ENCODE assay signal across 8 cellular contexts in genomic region chr9:29450343-29450875, GRCh38.
DNase-seq lines count a peak whose midpoint lies in the region; TF ChIP-seq lines count a peak whose summit lies in the region.
"Not testable (repeated sequence)": the region's sequence is repeated elsewhere in the genome, so short reads cannot be mapped to it uniquely, and the experiment has no call there.

No MANE protein-coding gene starts in this region.

- H3K4me3 Mint-ChIP-seq in brain (peak overlapping the region in 4 of 5 experiments; percentile 53 to 87 (median 80)), glutamatergic neuron (ENCODE audit: unreplicated experiment) (peak overlapping the region; percentile 91), neural crest cell (peak overlapping the region; percentile 100), type B pancreatic cell (peak overlapping the region; percentile 93)

- not testable (repeated sequence) for H3K9me3 ChIP-seq in ES-I3 (ENCODE audit: control insufficient read depth, insufficient read depth, low read length); iPS-20b (ENCODE audit: insufficient read depth, low read depth, low read length)

- H3K4me1 Mint-ChIP-seq in brain; glutamatergic neuron (ENCODE audit: low read depth, unreplicated experiment); type B pancreatic cell (ENCODE audit: unreplicated experiment): not testable (repeated sequence)
- peaks cover 30% of the 10 kb centered on the region for H3K4me1 Mint-ChIP-seq in neural crest cell

- not testable (repeated sequence) for H3K27ac ChIP-seq in iPS-20b (ENCODE audit: low read length)

- not testable (repeated sequence) for H3K27me3 ChIP-seq in iPS-20b (ENCODE audit: insufficient read depth, low read length)

- not testable (repeated sequence) for TF ChIP-seq CTCF in brain (conservative IDR thresholded peaks at IDR 0.05); glutamatergic neuron (IDR thresholded peaks at IDR 0.05; ENCODE audit: partially characterized antibody, unreplicated experiment); neural crest cell (conservative IDR thresholded peaks at IDR 0.05); type B pancreatic cell (conservative IDR thresholded peaks at IDR 0.05)

- H3K4me3 ChIP-seq in iPS-20b (ENCODE audit: low read length), result peak overlapping the region; percentile 59

- DNase-seq in NCI-H1694 (lab: John Stamatoyannopoulos, UW) (peak; percentile 7), NCI-H69 (lab: John Stamatoyannopoulos, UW) (peak; percentile 46), neural crest cell (ENCODE audit: low read depth, low spot score) (peak; percentile 18)
- DNase-seq in glutamatergic neuron; type B pancreatic cell (ENCODE audit: extremely low spot score, unreplicated experiment): not testable (repeated sequence)

- not testable (repeated sequence) for H3K4me1 ChIP-seq in ES-I3 (ENCODE audit: insufficient read depth, low read length); iPS-20b (ENCODE audit: insufficient read depth, low read length)

- H3K27ac Mint-ChIP-seq in brain (peak overlapping the region in 3 of 5 experiments; percentile 75 to 95 (median 91)), glutamatergic neuron (ENCODE audit: unreplicated experiment) (peak overlapping the region; percentile 98), neural crest cell (ENCODE audit: unreplicated experiment) (peak overlapping the region; percentile 100), type B pancreatic cell (peak overlapping the region; percentile 83)

- peaks cover 4 to 15% (median 10%) of the 10 kb centered on the region in 5 experiments for H3K9me3 Mint-ChIP-seq in brain
- not testable (repeated sequence) for H3K9me3 Mint-ChIP-seq in glutamatergic neuron (ENCODE audit: unreplicated experiment); neural crest cell; type B pancreatic cell

- not testable (repeated sequence) for H3K27me3 Mint-ChIP-seq in brain; glutamatergic neuron (ENCODE audit: unreplicated experiment); neural crest cell (ENCODE audit: low read depth); type B pancreatic cell

- H3K36me3 Mint-ChIP-seq in brain; glutamatergic neuron (ENCODE audit: unreplicated experiment); type B pancreatic cell: not testable (repeated sequence)
- H3K36me3 Mint-ChIP-seq in neural crest cell (ENCODE audit: low read depth), result peaks cover 38% of the 10 kb centered on the region

- H3K9ac ChIP-seq in ES-I3 (ENCODE audit: low read depth, low read length) (peak overlapping the region; percentile 69), iPS-20b (ENCODE audit: low read depth, low read length) (peak overlapping the region; percentile 37; the same call in 1 of the 2 replicates)

- H3K36me3 ChIP-seq in ES-I3 (ENCODE audit: insufficient read depth, low read length); iPS-20b (ENCODE audit: insufficient read depth, low read depth, low read length): not testable (repeated sequence)
